Comparison of ENCODE assay signal across 8 cellular contexts in the genomic region with DNA sequence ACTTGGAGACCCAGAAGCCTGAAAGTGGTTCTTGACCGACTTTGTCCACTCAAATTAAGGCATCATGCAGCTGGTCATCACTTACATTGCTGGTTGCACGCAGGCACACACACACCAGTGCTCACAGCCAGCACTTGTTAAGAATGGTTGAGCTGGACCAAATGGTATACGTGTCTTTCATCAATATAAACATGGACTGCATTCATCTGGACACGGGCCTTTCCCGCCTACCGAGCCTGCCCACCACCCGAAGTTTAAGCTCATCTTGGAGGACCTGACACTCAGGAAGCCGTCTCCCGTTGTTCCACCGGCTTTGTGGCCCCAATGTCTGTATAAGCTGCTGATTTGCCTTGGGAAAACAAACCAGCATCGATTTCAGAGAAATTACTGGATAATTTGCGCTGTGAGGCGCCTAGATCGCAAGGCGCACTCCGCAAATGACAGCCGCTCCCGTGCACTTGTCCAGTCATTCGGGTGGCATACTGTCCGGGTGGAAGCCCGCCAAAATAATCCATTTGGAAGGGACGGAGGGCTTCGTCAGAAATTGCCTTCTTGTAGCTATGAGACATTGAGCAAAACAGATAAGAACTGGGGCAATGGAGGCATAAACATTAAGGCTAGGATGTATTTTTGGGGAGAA. TPM values are rescaled to one million over a fixed set of nuclear protein-coding genes. Genes with fewer than 3 reads are reported as not detected.
DNase-seq lines count a peak whose midpoint lies in the region; ATAC-seq and TF ChIP-seq lines count a peak whose summit lies in the region.

No MANE protein-coding gene starts in this region.

- peak; percentile 15 to 28 for ATAC-seq in activated CD4-positive, CD25-positive, alpha-beta regulatory T cell treated with anti-CD3 and anti-CD28 coated beads, Interleukin-2, amount 50 U/mL, for 24 hours
- ATAC-seq in right cardiac atrium (peak; percentile 56 to 73), gastrocnemius medialis (peak; percentile 76 to 79)

- peaks cover 48% of the 10 kb centered on the region for H3K4me1 Mint-ChIP-seq in activated naive CD8-positive, alpha-beta T cell (ENCODE audit: low read depth)

- intact Hi-C loops in right cardiac atrium (cut with DNase I) = loop anchor here in 3 of 4 donors (2.0 to 10.0 kb wide), 2 partner anchors 58 to 62 kb away; partner anchors contain the start of gene ZBTB14 (in 2 of the 3)
- intact Hi-C loops in gastrocnemius medialis (cut with DNase I; ENCODE audit: low total_unique reads) = no loop called here

- H3K27me3 ChIP-seq in MG63 (no peaks in the 10 kb centered on the region), right cardiac atrium (ENCODE audit: control insufficient read depth, insufficient read depth) (no peaks in the 10 kb centered on the region), gastrocnemius medialis (no peaks in the 10 kb centered on the region)

- H3K4me3 Mint-ChIP-seq in activated naive CD8-positive, alpha-beta T cell = peak overlapping the region; percentile 91

- H3K27ac Mint-ChIP-seq in activated naive CD8-positive, alpha-beta T cell = peak overlapping the region; percentile 97

- peaks cover 11% of the 10 kb centered on the region for H3K36me3 ChIP-seq in MG63
- H3K36me3 ChIP-seq in gastrocnemius medialis = peaks cover 0 to 18% of the 10 kb centered on the region in 2 donors

- H3K9me3 ChIP-seq in MG63 = no peaks in the 10 kb centered on the region
- no peaks in the 10 kb centered on the region for H3K9me3 ChIP-seq in right cardiac atrium (ENCODE audit: control insufficient read depth, low read length)
- no peaks in the 10 kb centered on the region for H3K9me3 ChIP-seq in gastrocnemius medialis

- no peaks in the 10 kb centered on the region for H3K9me3 Mint-ChIP-seq in activated naive CD8-positive, alpha-beta T cell (ENCODE audit: low read depth)

- no peak for DNase-seq in activated CD4-positive, CD25-positive, alpha-beta regulatory T cell treated with anti-CD3 and anti-CD28 coated beads, Interleukin-2, amount 50 U/mL, for 72 hours
- DNase-seq in H4 (ENCODE audit: low spot score) (peak; percentile 8), MG63 (no peak), right cardiac atrium (peak in 1 of 3 donors; percentile 36), gastrocnemius medialis (peak in 1 of 2 donors; percentile 13)
- DNase-seq in activated effector memory CD4-positive, alpha-beta T cell treated with anti-CD3 and anti-CD28 coated beads, Interleukin-2, amount 50 U/mL, for 16 hours = no peak

- H3K4me1 ChIP-seq in right cardiac atrium (ENCODE audit: control insufficient read depth, insufficient read depth, low read length) (peaks cover 2% of the 10 kb centered on the region), gastrocnemius medialis (peaks cover 39 to 45% of the 10 kb centered on the region in 2 donors)

- no peak for TF ChIP-seq CTCF in gastrocnemius medialis (IDR thresholded peaks at IDR 0.05 in 4 of 5, conservative IDR thresholded peaks at IDR 0.05 in 1 of 5)

- no peak for TF ChIP-seq POLR2A in gastrocnemius medialis (IDR thresholded peaks at IDR 0.05)

- peaks cover 14% of the 10 kb centered on the region for H3K36me3 Mint-ChIP-seq in activated naive CD8-positive, alpha-beta T cell

- H3K27ac ChIP-seq in right cardiac atrium (ENCODE audit: low read length) = peak overlapping the region; percentile 99
- peak overlapping the region; percentile 96 to 99 (median 98) for H3K27ac ChIP-seq in gastrocnemius medialis

- H3K4me3 ChIP-seq in MG63 (peak overlapping the region; percentile 86), right cardiac atrium (ENCODE audit: low read length) (peak overlapping the region; percentile 58), gastrocnemius medialis (peak overlapping the region; percentile 76 to 89 (median 82))

- WGBS in right cardiac atrium = 2% methylated on average over 23 of the region's 23 CpGs

- in situ Hi-C loops in gastrocnemius medialis (cut with MboI; ENCODE audit: low sequenced_read_pairs in 4 of 4) = loop anchor here in 3 of 4 donors (5.0 to 10.0 kb wide), 3 partner anchors 50 to 58 kb away; partner anchors contain the start of gene ZBTB14 (in 1 of the 3)

- no peaks in the 10 kb centered on the region for H3K27me3 Mint-ChIP-seq in activated naive CD8-positive, alpha-beta T cell

RNA-seq across cellular contexts. Expression of gene AKAIN1, which starts 40.1 kb away (rescaled TPM):
- not detected in 2 replicates for total RNA-seq in H4 (2014; rRNA removed; shearing (Covaris generic))
- not detected in 2 replicates for total RNA-seq in MG63 (2014; rRNA removed; shearing (Covaris generic); ENCODE audit: low replicate concordance)
- total RNA-seq in right cardiac atrium (not detected), gastrocnemius medialis (not detected)
- not detected for polyA plus RNA-seq in right cardiac atrium

RNA-seq across cellular contexts. Expression of gene ZBTB14, which starts 58.3 kb away (rescaled TPM):
- 17.6 and 18.0 TPM in 2 replicates for total RNA-seq in H4 (2014; rRNA removed; shearing (Covaris generic))
- 6.1 and 9.5 TPM in 2 replicates for total RNA-seq in MG63 (2014; rRNA removed; shearing (Covaris generic); ENCODE audit: low replicate concordance)
- total RNA-seq in right cardiac atrium = 10 to 100 TPM in 1 of 4 donors, 1 to 10 TPM in 3; 8.2 to 10.2 (median 9.6) TPM
- polyA plus RNA-seq in right cardiac atrium = 3.3 TPM
- 1 to 10 TPM; 5.9 to 9.5 (median 6.6) TPM for total RNA-seq in gastrocnemius medialis

Comparison
In these comparisons a context has a peak if more than half of its experiments do, and no peak if none do; other contexts are left out.
1. ATAC-seq: peak in every context shown above with its lines; median percentile 78 in gastrocnemius medialis; 64 in right cardiac atrium; 22 in activated CD4-positive, CD25-positive, alpha-beta regulatory T cell treated with anti-CD3 and anti-CD28 coated beads, Interleukin-2, amount 50 U/mL, for 24 hours.